ENCODE assay signal across 9 cellular contexts in the genomic region with DNA sequence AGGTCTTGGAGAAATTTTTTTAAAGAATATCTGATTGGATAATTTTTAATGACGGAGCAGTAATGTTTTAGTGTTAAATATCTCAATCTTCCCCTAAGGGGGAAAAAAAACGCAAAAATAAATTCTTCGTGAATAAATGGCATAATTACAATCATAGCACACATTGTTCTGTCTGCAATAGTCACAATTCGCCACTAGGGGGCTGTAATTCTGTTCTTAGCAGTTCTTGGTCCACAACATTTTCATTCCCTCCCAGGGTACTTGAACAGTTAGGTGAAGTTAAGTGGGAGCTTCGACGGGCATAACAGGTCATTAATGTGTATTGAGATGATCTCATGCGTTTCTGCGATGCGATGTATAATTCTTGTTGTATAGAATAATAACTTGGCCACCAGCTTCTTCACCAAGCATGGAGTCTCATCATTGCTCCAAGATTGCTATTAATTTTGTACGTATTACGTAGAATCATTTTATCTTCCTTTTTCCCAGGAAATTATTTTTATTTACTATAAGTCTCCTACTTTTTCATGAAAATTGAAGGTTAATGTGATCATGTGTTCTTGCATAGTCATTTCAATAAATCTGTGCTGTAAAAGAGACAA. TPM values are rescaled to one million over a fixed set of nuclear protein-coding genes. Genes with fewer than 3 reads are reported as not detected.
DNase-seq lines count a peak whose midpoint lies in the region; ATAC-seq and TF ChIP-seq lines count a peak whose summit lies in the region.
"Had no signal": no experiment of that assay in that cellular context is flagged by ENCODE, and none has a peak within 500 bp of the region (broad histone marks: within the 10 kb centered on the region; RNA-seq: fewer than 3 reads in every experiment).

No MANE protein-coding gene starts in this region.

- peaks cover 4% of the 10 kb centered on the region; the same call in 1 of the 2 replicates for H3K9me3 Mint-ChIP-seq in WTC11
- H3K9me3 Mint-ChIP-seq: stimulated activated naive CD8-positive, alpha-beta T cell treated with anti-CD3 and anti-CD28 coated beads, Interleukin-15, Interleukin-2, amounts not matched to agents 100 ng/mL and 50 ng/mL, for 24 hours had no signal

- CTCF ChIA-PET in WTC11 (lab: Charles Lee) = interaction anchor here (0.6 to 2.1 kb wide), 4 partner anchors 9 to 1070 kb away, joined by 3 to 9 read pairs (median 3); no protein-coding TSS in a partner anchor

- no peaks in the 10 kb centered on the region for H3K27me3 Mint-ChIP-seq in WTC11 (ENCODE audit: low read depth)
- H3K27me3 Mint-ChIP-seq: stimulated activated naive CD8-positive, alpha-beta T cell treated with anti-CD3 and anti-CD28 coated beads, Interleukin-15, Interleukin-2, amounts not matched to agents 100 ng/mL and 50 ng/mL, for 24 hours had no signal

- H3K27ac Mint-ChIP-seq in WTC11 = no peak overlapping the region
- H3K27ac Mint-ChIP-seq: stimulated activated naive CD8-positive, alpha-beta T cell treated with anti-CD3 and anti-CD28 coated beads, Interleukin-15, Interleukin-2, amounts not matched to agents 100 ng/mL and 50 ng/mL, for 24 hours had no signal

- H3K4me3 Mint-ChIP-seq in WTC11 = peak overlapping the region; percentile 53; the same call in 1 of the 2 replicates
- H3K4me3 Mint-ChIP-seq: stimulated activated naive CD8-positive, alpha-beta T cell treated with anti-CD3 and anti-CD28 coated beads, Interleukin-15, Interleukin-2, amounts not matched to agents 100 ng/mL and 50 ng/mL, for 24 hours had no signal

- peaks cover 9% of the 10 kb centered on the region for H3K36me3 Mint-ChIP-seq in WTC11

- intact Hi-C loops in head of caudate nucleus (cut with DNase I) = no loop called here

- H3K4me3 ChIP-seq in LNCaP clone FGC (ENCODE audit: low read depth, low read length) = no peak overlapping the region

- peaks cover 32% of the 10 kb centered on the region for H3K4me1 Mint-ChIP-seq in WTC11

- TF ChIP-seq CTCF in LNCaP clone FGC (IDR thresholded peaks at IDR 0.05; ENCODE audit: control insufficient read depth, extremely low read depth, insufficient read depth) (peak; percentile 49), WTC11 (IDR thresholded peaks at IDR 0.05) (peak; percentile 70)

- ATAC-seq in GM21423 (IDR thresholded peaks at IDR 0.05; ENCODE audit: unreplicated experiment) (peak; percentile 56), WTC11 (no peak; the same call in 1 of the 2 replicates)
- ATAC-seq in stimulated activated naive CD8-positive, alpha-beta T cell treated with anti-CD3 and anti-CD28 coated beads, Interleukin-15, Interleukin-2, amounts not matched to agents 100 U/mL and 50 U/mL, for 24 hours = no peak

- POLR2A ChIA-PET in WTC11 (lab: Charles Lee) = no interaction called here

- DNase-seq in activated gamma-delta T cell treated with Interleukin-2 at 50 U/mL for 16 hours = peak; percentile 4
- no peak for DNase-seq in activated gamma-delta T cell (lab: John Stamatoyannopoulos, UW)
- no peak for DNase-seq in LNCaP clone FGC (ENCODE audit: low read depth)
- DNase-seq in WTC11 (ENCODE audit: low spot score) = peak; percentile 20
- peak in 23 of 42 donors; percentile 2 to 70 (median 25) for DNase-seq in head of caudate nucleus
- peak; percentile 5 for DNase-seq in stimulated activated naive CD8-positive, alpha-beta T cell treated with anti-CD3 and anti-CD28 coated beads, Interleukin-15, Interleukin-2, amounts not matched to agents 100 U/mL and 50 U/mL, for 24 hours
- DNase-seq in occipital lobe (lab: John Stamatoyannopoulos, UW) = no peak

TF ChIP-seq in WTC11, 78 proteins besides CTCF, POLR2A, EP300 and RAD21:
- TF ChIP-seq JUN (CRISPR knock-in tag; IDR thresholded peaks at IDR 0.05) = no peak
- TF ChIP-seq NFYB (CRISPR knock-in tag; conservative IDR thresholded peaks at IDR 0.05; ENCODE audit: low read depth) = no peak
- TF ChIP-seq ZNF423 (CRISPR knock-in tag; IDR thresholded peaks at IDR 0.05) = no peak
- TF ChIP-seq, protein P1, sequence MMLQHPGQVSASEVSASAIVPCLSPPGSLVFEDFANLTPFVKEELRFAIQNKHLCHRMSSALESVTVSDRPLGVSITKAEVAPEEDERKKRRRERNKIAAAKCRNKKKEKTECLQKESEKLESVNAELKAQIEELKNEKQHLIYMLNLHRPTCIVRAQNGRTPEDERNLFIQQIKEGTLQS (CRISPR knock-in tag; conservative IDR thresholded peaks at IDR 0.05) = no peak
- no peak for TF ChIP-seq CBFB (CRISPR knock-in tag; IDR thresholded peaks at IDR 0.05; ENCODE audit: low read depth)
- TF ChIP-seq NFATC4 (CRISPR knock-in tag; IDR thresholded peaks at IDR 0.05) = no peak

RNA-seq across cellular contexts. Expression of a gene that starts 27.2 kb away (rescaled TPM):
- 1.7 to 2.4 TPM (median 2.3 TPM) in 3 replicates for total RNA-seq in WTC11 (2021)
- total RNA-seq in occipital lobe = 0.31 TPM

Comparison
In these comparisons a context has a peak if more than half of its experiments do, and no peak if none do; other contexts are left out.
1. DNase-seq: peak in activated gamma-delta T cell treated with Interleukin-2 at 50 U/mL for 16 hours (single experiment), WTC11 (single experiment), head of caudate nucleus (23 of 42) and stimulated activated naive CD8-positive, alpha-beta T cell treated with anti-CD3 and anti-CD28 coated beads, Interleukin-15, Interleukin-2, amounts not matched to agents 100 U/mL and 50 U/mL, for 24 hours (single experiment); none in activated gamma-delta T cell (single experiment), LNCaP clone FGC (single experiment) and occipital lobe (single experiment).